ENCODE assay signal across 18 cellular contexts in the genomic region with DNA sequence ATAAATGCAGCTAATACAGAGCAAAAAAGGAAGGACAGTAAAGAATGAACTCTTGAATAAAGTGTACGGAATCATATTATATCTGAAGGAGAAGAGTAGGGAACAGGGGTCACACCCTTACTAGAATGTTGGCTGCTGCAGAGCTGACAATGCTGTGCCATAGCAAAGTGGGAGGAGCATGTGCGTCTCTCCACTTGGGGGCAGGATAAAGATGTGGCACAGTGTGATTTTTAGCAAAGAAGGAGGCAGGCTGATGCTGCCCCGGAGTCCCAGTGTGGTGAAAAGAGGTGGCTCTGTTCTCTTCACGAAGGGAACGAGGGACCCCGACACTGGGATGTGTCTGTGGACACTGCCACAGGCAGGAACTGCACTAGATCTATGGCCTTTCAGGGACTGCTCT.
A peak's percentile ranks its signal among the peaks of the same experiment; 100 is the strongest.
DNase-seq lines count a peak whose midpoint lies in the region; ATAC-seq and TF ChIP-seq lines count a peak whose summit lies in the region.
"Had no signal": no experiment of that assay in that cellular context is flagged by ENCODE, and none has a peak within 500 bp of the region (broad histone marks: within the 10 kb centered on the region; RNA-seq: fewer than 3 reads in every experiment).

No MANE protein-coding gene starts in this region.

- no peaks in the 10 kb centered on the region for H3K9me3 ChIP-seq in DND-41 (ENCODE audit: insufficient read depth, low read length, severe bottlenecking)
- H3K9me3 ChIP-seq: colonic mucosa, stomach had no signal

- H3K27me3 ChIP-seq in DND-41 (ENCODE audit: insufficient read depth, low read length, poor library complexity): no peaks in the 10 kb centered on the region
- H3K27me3 ChIP-seq: colonic mucosa, stomach had no signal

- no peak overlapping the region for H3K4me2 ChIP-seq in DND-41 (ENCODE audit: insufficient read depth, low read length)

- no peaks in the 10 kb centered on the region for H4K20me1 ChIP-seq in DND-41 (ENCODE audit: insufficient read depth, low read length)

- H3K27ac ChIP-seq in DND-41 (ENCODE audit: low read length): no peak overlapping the region
- H3K27ac ChIP-seq: 22Rv1, colonic mucosa, epithelial cell of prostate, parathyroid adenoma, stomach had no signal

- H3K4me1 ChIP-seq in DND-41 (ENCODE audit: insufficient read depth, low read length): no peaks in the 10 kb centered on the region
- H3K4me1 ChIP-seq: colonic mucosa, parathyroid adenoma had no signal

- no peaks in the 10 kb centered on the region for H3K79me2 ChIP-seq in DND-41 (ENCODE audit: insufficient read depth, low read length)
- H3K79me2 ChIP-seq: parathyroid adenoma had no signal

- no peak overlapping the region for H2AFZ ChIP-seq in DND-41 (ENCODE audit: low read depth, low read length)
- H2AFZ ChIP-seq: parathyroid adenoma had no signal

- H3K4me3 ChIP-seq in DND-41 (ENCODE audit: low read depth in 1 of 2, low read length in 2 of 2): no peak overlapping the region
- H3K4me3 ChIP-seq: colonic mucosa, stomach had no signal

- no peak overlapping the region for H3K9ac ChIP-seq in DND-41 (ENCODE audit: low read depth, low read length)
- H3K9ac ChIP-seq: parathyroid adenoma had no signal

- ATAC-seq in DND-41 (ENCODE audit: insufficient read depth, low read depth) (no peak), HG03097 (IDR thresholded peaks at IDR 0.05; ENCODE audit: low FRiP score, unreplicated experiment) (no peak)

- DNase-seq in DMS 273 (lab: John Stamatoyannopoulos, UW; ENCODE audit: unreplicated experiment) (peak; percentile 31), DMS 273 treated with DMSO at 0.1 percent for 48 hours (lab: John Stamatoyannopoulos, UW) (no peak), DND-41 (no peak), RPMI7951 (ENCODE audit: low read depth) (peak; percentile 24), iPS-NIHi7 (ENCODE audit: extremely low spot score) (peak; percentile 21), GM19238 (ENCODE audit: insufficient read length, low spot score) (no peak), EL (no peak)
- DNase-seq: activated CD4-positive, alpha-beta memory T cell treated with anti-CD3 and anti-CD28 coated beads for 36 hours; CD4-positive, alpha-beta T cell; colonic mucosa; kidney glomerular epithelial cell; NCI-H2171 treated with DMSO at 0.1 percent for 48 hours; OCI-M1; stomach had no signal

- no peaks in the 10 kb centered on the region for H3K36me3 ChIP-seq in DND-41 (ENCODE audit: insufficient read depth, low read length)
- H3K36me3 ChIP-seq: colonic mucosa had no signal

- TF ChIP-seq CTCF in DND-41 (IDR thresholded peaks at IDR 0.05; ENCODE audit: borderline replicate concordance, extremely low read depth, low read length, poor library complexity, severe bottlenecking): peak; percentile 19

Comparison
In these comparisons a context has a peak if more than half of its experiments do, and no peak if none do; other contexts are left out.
1. DNase-seq: peak in DMS 273 (single experiment), RPMI7951 (single experiment) and iPS-NIHi7 (single experiment); none in DMS 273 treated with DMSO at 0.1 percent for 48 hours (single experiment), DND-41 (single experiment), GM19238 (single experiment) and EL (single experiment).